ENCODE assay signal across 5 cellular contexts in genomic region chr6:22171006-22171405, GRCh38.
A peak's percentile ranks its signal among the peaks of the same experiment; 100 is the strongest.
DNase-seq lines count a peak whose midpoint lies in the region; FAIRE-seq lines count a peak whose summit lies in the region.
"Not testable (repeated sequence)": the region's sequence is repeated elsewhere in the genome, so short reads cannot be mapped to it uniquely, and the experiment has no call there.

No MANE protein-coding gene starts in this region.

- FAIRE-seq in RCC 7860 (lab: Jason Lieb, UNC): peak; percentile 39

- H3K4me2 ChIP-seq in BLaER1: peak overlapping the region; percentile 24; the same call in 1 of the 2 replicates

- DNase-seq in RCC 7860 (ENCODE audit: low spot score): not testable (repeated sequence)
- peak; percentile 40 for DNase-seq in astrocyte of the hippocampus (ENCODE audit: low read depth, low spot score)
- DNase-seq in glomerular visceral epithelial cell (ENCODE audit: extremely low spot score): peak; percentile 64
- DNase-seq in kidney tubule cell (ENCODE audit: low spot score): peak; percentile 56

- H3K36me3 ChIP-seq in BLaER1: peaks cover 36% of the 10 kb centered on the region

- H3K27ac ChIP-seq in BLaER1: not testable (repeated sequence)

- H3K27me3 ChIP-seq in BLaER1: not testable (repeated sequence)

- not testable (repeated sequence) for H4K20me1 ChIP-seq in BLaER1

- peaks cover 41% of the 10 kb centered on the region for H3K9me3 ChIP-seq in BLaER1

- peaks cover 11% of the 10 kb centered on the region for H3K4me1 ChIP-seq in BLaER1

- not testable (repeated sequence) for H3K9ac ChIP-seq in BLaER1

- not testable (repeated sequence) for H3K4me3 ChIP-seq in BLaER1
